ENCODE assay signal across 14 cellular contexts in the genomic region with DNA sequence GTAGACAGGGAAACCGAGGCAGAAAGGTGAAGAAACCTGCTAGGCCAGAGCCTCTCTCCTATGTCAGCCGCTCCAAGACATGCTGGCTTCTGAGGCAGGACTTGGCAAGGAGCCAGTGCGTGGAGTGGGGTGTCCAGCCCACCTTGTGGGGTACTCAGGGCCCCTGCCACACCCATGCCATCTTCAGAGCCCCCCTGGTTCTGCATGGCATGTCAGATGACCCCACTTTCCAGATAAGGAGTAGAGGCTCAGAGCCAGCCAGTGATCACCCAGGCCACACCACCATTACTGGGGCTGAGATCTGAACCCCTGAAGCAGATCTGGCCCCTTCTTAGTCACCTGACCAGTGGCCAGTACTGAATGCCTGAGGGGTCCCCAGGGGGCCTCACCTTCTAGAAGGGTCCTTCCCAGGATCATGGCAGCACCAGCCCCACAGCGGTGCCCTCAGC. TPM values are rescaled to one million over a fixed set of nuclear protein-coding genes. Genes with fewer than 3 reads are reported as not detected.
DNase-seq lines count a peak whose midpoint lies in the region; ATAC-seq and TF ChIP-seq lines count a peak whose summit lies in the region.
"Had no signal": no experiment of that assay in that cellular context is flagged by ENCODE, and none has a peak within 500 bp of the region (broad histone marks: within the 10 kb centered on the region; RNA-seq: fewer than 3 reads in every experiment).

No MANE protein-coding gene starts in this region.

- H3K9ac ChIP-seq in colonic mucosa (ENCODE audit: low read depth in 2 of 2, low read length in 2 of 2) (no peak overlapping the region), mucosa of rectum (ENCODE audit: low read depth in 1 of 2, low read length in 2 of 2) (no peak overlapping the region)
- H3K9ac ChIP-seq: KMS-11 had no signal

- POLR2A ChIA-PET in activated naive CD8-positive, alpha-beta T cell treated with anti-CD3 and anti-CD28 coated beads, Interleukin-2, amount 10 ng/mL, durations not matched to agents 7 days and 5 days (lab: Charles Lee) = no interaction called here

- H3K4me1 ChIP-seq in colonic mucosa = no peaks in the 10 kb centered on the region
- H3K4me1 ChIP-seq in mucosa of rectum (ENCODE audit: control insufficient read depth in 2 of 2, insufficient read depth in 2 of 2, low read length in 2 of 2) = peaks cover 0 to 2% of the 10 kb centered on the region in 2 donors
- H3K4me1 ChIP-seq in vagina = peaks cover 42% of the 10 kb centered on the region

- H3K27me3 ChIP-seq in colonic mucosa (peaks cover 3% of the 10 kb centered on the region), mucosa of rectum (ENCODE audit: control insufficient read depth in 2 of 2, insufficient read depth in 2 of 2, low read length in 2 of 2) (no peaks in the 10 kb centered on the region), vagina (no peaks in the 10 kb centered on the region)

- H3K36me3 ChIP-seq in colonic mucosa (no peaks in the 10 kb centered on the region), mucosa of rectum (ENCODE audit: control insufficient read depth in 2 of 2, insufficient read depth in 2 of 2, low read length in 2 of 2) (no peaks in the 10 kb centered on the region), vagina (no peaks in the 10 kb centered on the region)

- no peaks in the 10 kb centered on the region for H3K9me3 Mint-ChIP-seq in activated naive CD8-positive, alpha-beta T cell treated with anti-CD3 and anti-CD28 coated beads, Interleukin-2, amount 10 ng/mL, durations not matched to agents 7 days and 5 days
- H3K9me3 Mint-ChIP-seq in activated naive CD8-positive, alpha-beta T cell treated with anti-CD3 and anti-CD28 coated beads for 36 hours = no peaks in the 10 kb centered on the region
- no peaks in the 10 kb centered on the region for H3K9me3 Mint-ChIP-seq in endothelial cell (ENCODE audit: unreplicated experiment)
- H3K9me3 Mint-ChIP-seq: activated CD8-positive, alpha-beta T cell treated with anti-CD3 and anti-CD28 coated beads for 36 hours had no signal

- TF ChIP-seq CTCF in colonic mucosa (IDR thresholded peaks at IDR 0.05) (no peak), vagina (IDR thresholded peaks at IDR 0.05) (no peak), endothelial cell (IDR thresholded peaks at IDR 0.05; ENCODE audit: unreplicated experiment) (no peak)

- DNase-seq in activated naive CD8-positive, alpha-beta T cell treated with anti-CD3 and anti-CD28 coated beads, Interleukin-2, amount 10 ng/mL, durations not matched to agents 7 days and 5 days = peak; percentile 27
- no peak for DNase-seq in activated naive CD8-positive, alpha-beta T cell treated with anti-CD3 and anti-CD28 coated beads for 36 hours
- DNase-seq in colonic mucosa (peak; percentile 17), vagina (ENCODE audit: extremely low spot score in 2 of 2) (peak in 1 of 2 donors; percentile 83), endothelial cell (ENCODE audit: low spot score) (no peak), caudate nucleus (lab: John Stamatoyannopoulos, UW) (no peak)
- DNase-seq in activated CD4-positive, alpha-beta T cell treated with anti-CD3 and anti-CD28 coated beads, Interleukin-2, amount 50 U/mL, for 1 hour = no peak
- DNase-seq: activated CD8-positive, alpha-beta T cell treated with anti-CD3 and anti-CD28 coated beads for 36 hours; NCI-H2227 treated with DMSO at 0.1 percent for 48 hours; SHP77 treated with DMSO at 0.1 percent for 48 hours had no signal

- H3K27me3 Mint-ChIP-seq in activated naive CD8-positive, alpha-beta T cell treated with anti-CD3 and anti-CD28 coated beads, Interleukin-2, amount 10 ng/mL, durations not matched to agents 7 days and 5 days = peaks cover 6% of the 10 kb centered on the region
- peaks cover 5% of the 10 kb centered on the region for H3K27me3 Mint-ChIP-seq in activated naive CD8-positive, alpha-beta T cell treated with anti-CD3 and anti-CD28 coated beads for 36 hours
- peaks cover 1% of the 10 kb centered on the region for H3K27me3 Mint-ChIP-seq in endothelial cell (ENCODE audit: unreplicated experiment)

- no peaks in the 10 kb centered on the region for H3K9me3 ChIP-seq in colonic mucosa
- no peaks in the 10 kb centered on the region for H3K9me3 ChIP-seq in mucosa of rectum (ENCODE audit: control insufficient read depth in 2 of 2, low read length in 2 of 2)
- no peaks in the 10 kb centered on the region for H3K9me3 ChIP-seq in vagina

- no peak for ATAC-seq in activated naive CD8-positive, alpha-beta T cell treated with anti-CD3 and anti-CD28 coated beads, Interleukin-2, amount 10 ng/mL, durations not matched to agents 7 days and 5 days (ENCODE audit: low read depth)
- ATAC-seq: activated CD8-positive, alpha-beta T cell treated with anti-CD3 and anti-CD28 coated beads for 36 hours had no signal

- H3K4me3 ChIP-seq in colonic mucosa (no peak overlapping the region), mucosa of rectum (ENCODE audit: low read length in 2 of 2) (no peak overlapping the region), vagina (no peak overlapping the region)

- TF ChIP-seq POLR2A in vagina (IDR thresholded peaks at IDR 0.05) = no peak

- H3K4me3 Mint-ChIP-seq in activated naive CD8-positive, alpha-beta T cell treated with anti-CD3 and anti-CD28 coated beads, Interleukin-2, amount 10 ng/mL, durations not matched to agents 7 days and 5 days = no peak overlapping the region
- no peak overlapping the region for H3K4me3 Mint-ChIP-seq in activated naive CD8-positive, alpha-beta T cell treated with anti-CD3 and anti-CD28 coated beads for 36 hours
- no peak overlapping the region for H3K4me3 Mint-ChIP-seq in endothelial cell (ENCODE audit: unreplicated experiment)
- H3K4me3 Mint-ChIP-seq: activated CD8-positive, alpha-beta T cell treated with anti-CD3 and anti-CD28 coated beads for 36 hours had no signal

- no peak overlapping the region for H3K27ac Mint-ChIP-seq in activated naive CD8-positive, alpha-beta T cell treated with anti-CD3 and anti-CD28 coated beads, Interleukin-2, amount 10 ng/mL, durations not matched to agents 7 days and 5 days
- no peak overlapping the region for H3K27ac Mint-ChIP-seq in activated naive CD8-positive, alpha-beta T cell treated with anti-CD3 and anti-CD28 coated beads for 36 hours
- H3K27ac Mint-ChIP-seq in endothelial cell (ENCODE audit: unreplicated experiment) = no peak overlapping the region
- H3K27ac Mint-ChIP-seq: activated CD8-positive, alpha-beta T cell treated with anti-CD3 and anti-CD28 coated beads for 36 hours had no signal

- H3K36me3 Mint-ChIP-seq in activated naive CD8-positive, alpha-beta T cell treated with anti-CD3 and anti-CD28 coated beads, Interleukin-2, amount 10 ng/mL, durations not matched to agents 7 days and 5 days = no peaks in the 10 kb centered on the region
- no peaks in the 10 kb centered on the region for H3K36me3 Mint-ChIP-seq in activated naive CD8-positive, alpha-beta T cell treated with anti-CD3 and anti-CD28 coated beads for 36 hours
- no peaks in the 10 kb centered on the region for H3K36me3 Mint-ChIP-seq in endothelial cell (ENCODE audit: low read depth, unreplicated experiment)

- intact Hi-C loops in colonic mucosa (cut with DNase I) = no loop called here
- intact Hi-C loops in vagina (cut with DNase I) = no loop called here

- no peaks in the 10 kb centered on the region for H3K4me1 Mint-ChIP-seq in activated naive CD8-positive, alpha-beta T cell treated with anti-CD3 and anti-CD28 coated beads, Interleukin-2, amount 10 ng/mL, durations not matched to agents 7 days and 5 days
- no peaks in the 10 kb centered on the region for H3K4me1 Mint-ChIP-seq in activated naive CD8-positive, alpha-beta T cell treated with anti-CD3 and anti-CD28 coated beads for 36 hours
- no peaks in the 10 kb centered on the region for H3K4me1 Mint-ChIP-seq in endothelial cell (ENCODE audit: unreplicated experiment)

- H3K27ac ChIP-seq in colonic mucosa = peak overlapping the region; percentile 32
- H3K27ac ChIP-seq in mucosa of rectum (ENCODE audit: low read depth in 2 of 2, low read length in 2 of 2) = peak overlapping the region; percentile 7 to 38
- peak overlapping the region; percentile 84 for H3K27ac ChIP-seq in vagina
- no peak overlapping the region for H3K27ac ChIP-seq in caudate nucleus (ENCODE audit: low read depth, low read length)
- H3K27ac ChIP-seq: KMS-11 had no signal

RNA-seq across cellular contexts. Expression of gene CROCC2, which starts 14.7 kb away (rescaled TPM):
- total RNA-seq in activated naive CD8-positive, alpha-beta T cell treated with anti-CD3 and anti-CD28 coated beads, Interleukin-2, amount 10 ng/mL, durations not matched to agents 7 days and 5 days = not detected
- total RNA-seq in activated naive CD8-positive, alpha-beta T cell treated with anti-CD3 and anti-CD28 coated beads for 36 hours = not detected
- total RNA-seq in colonic mucosa (under 1 TPM in 1 of 2 donors, not detected in 1; 0.05 TPM), vagina (0.49 TPM), endothelial cell (ENCODE audit: unreplicated experiment) (not detected)
- total RNA-seq: activated CD8-positive, alpha-beta T cell treated with anti-CD3 and anti-CD28 coated beads for 36 hours; myocyte; urinary bladder had no signal

RNA-seq across cellular contexts. Expression of gene MAB21L4, which starts 24.9 kb away (rescaled TPM):
- not detected for total RNA-seq in activated naive CD8-positive, alpha-beta T cell treated with anti-CD3 and anti-CD28 coated beads, Interleukin-2, amount 10 ng/mL, durations not matched to agents 7 days and 5 days
- not detected for total RNA-seq in activated naive CD8-positive, alpha-beta T cell treated with anti-CD3 and anti-CD28 coated beads for 36 hours
- total RNA-seq in colonic mucosa = 10 to 100 TPM in 1 of 2 donors, 1 to 10 TPM in 1; 6.1 to 22.2 TPM
- 21.1 TPM for total RNA-seq in vagina
- not detected for total RNA-seq in endothelial cell (ENCODE audit: unreplicated experiment)
- total RNA-seq: activated CD8-positive, alpha-beta T cell treated with anti-CD3 and anti-CD28 coated beads for 36 hours; myocyte had no signal

RNA-seq across cellular contexts. Expression of gene AGXT, which starts 52.2 kb away (rescaled TPM):
- not detected for total RNA-seq in activated naive CD8-positive, alpha-beta T cell treated with anti-CD3 and anti-CD28 coated beads, Interleukin-2, amount 10 ng/mL, durations not matched to agents 7 days and 5 days
- total RNA-seq in activated naive CD8-positive, alpha-beta T cell treated with anti-CD3 and anti-CD28 coated beads for 36 hours = not detected
- total RNA-seq in colonic mucosa (1 to 10 TPM; 1.9 to 6.1 TPM), vagina (not detected), endothelial cell (ENCODE audit: unreplicated experiment) (not detected)
- total RNA-seq: activated CD8-positive, alpha-beta T cell treated with anti-CD3 and anti-CD28 coated beads for 36 hours; myocyte; urinary bladder had no signal

Comparison
In these comparisons a context has a peak if more than half of its experiments do, and no peak if none do; other contexts are left out.
1. DNase-seq: peak in activated naive CD8-positive, alpha-beta T cell treated with anti-CD3 and anti-CD28 coated beads, Interleukin-2, amount 10 ng/mL, durations not matched to agents 7 days and 5 days (single experiment) and colonic mucosa (single experiment); none in activated naive CD8-positive, alpha-beta T cell treated with anti-CD3 and anti-CD28 coated beads for 36 hours (single experiment), endothelial cell (single experiment), caudate nucleus (0 of 61) and activated CD4-positive, alpha-beta T cell treated with anti-CD3 and anti-CD28 coated beads, Interleukin-2, amount 50 U/mL, for 1 hour (single experiment).